In genomic region chr6:158125271-158125670, GRCh38 we compare ENCODE assay signal across 35 cellular contexts.
"Had no signal": no experiment of that assay in that cellular context is flagged by ENCODE, and none has a peak within 500 bp of the region (broad histone marks: within the 10 kb centered on the region; RNA-seq: fewer than 3 reads in every experiment).

No MANE protein-coding gene starts in this region.

- H3K27ac ChIP-seq: KMS-11 had no signal

- DNase-seq: Karpas-422, Kasumi-1, MG63, MM.1S, MV-4-11, NCI-H1048, NCI-H1092, NCI-H1092 treated with DMSO at 0.1 percent for 48 hours, NCI-H1105, NCI-H1105 treated with DMSO at 0.1 percent for 48 hours, NCI-H1417, NCI-H1417 treated with DMSO at 0.1 percent for 48 hours, NCI-H1436, NCI-H1436 treated with DMSO at 0.1 percent for 48 hours, NCI-H146, NCI-H1694, NCI-H1694 treated with DMSO at 0.1 percent for 48 hours, NCI-H187, NCI-H187 treated with DMSO at 0.1 percent for 48 hours, NCI-H1930, NCI-H2029, NCI-H2029 treated with DMSO at 0.1 percent for 48 hours, NCI-H2081, NCI-H2081 treated with DMSO at 0.1 percent for 48 hours, NCI-H2107, NCI-H2171, NCI-H2171 treated with DMSO at 0.1 percent for 48 hours, NCI-H2227 treated with DMSO at 0.1 percent for 48 hours, NCI-H226, NCI-H345, NCI-H446, NCI-H446 treated with DMSO at 0.1 percent for 48 hours, NCI-H510A, NCI-H510A treated with DMSO at 0.1 percent for 48 hours had no signal

- H3K4me2 ChIP-seq: KMS-11 had no signal

- H3K9me3 ChIP-seq: MG63 had no signal

- H3K4me3 ChIP-seq: MG63 had no signal

- H3K27me3 ChIP-seq: MG63 had no signal
